Comparison of ENCODE assay signal across 8 cellular contexts in the genomic region with DNA sequence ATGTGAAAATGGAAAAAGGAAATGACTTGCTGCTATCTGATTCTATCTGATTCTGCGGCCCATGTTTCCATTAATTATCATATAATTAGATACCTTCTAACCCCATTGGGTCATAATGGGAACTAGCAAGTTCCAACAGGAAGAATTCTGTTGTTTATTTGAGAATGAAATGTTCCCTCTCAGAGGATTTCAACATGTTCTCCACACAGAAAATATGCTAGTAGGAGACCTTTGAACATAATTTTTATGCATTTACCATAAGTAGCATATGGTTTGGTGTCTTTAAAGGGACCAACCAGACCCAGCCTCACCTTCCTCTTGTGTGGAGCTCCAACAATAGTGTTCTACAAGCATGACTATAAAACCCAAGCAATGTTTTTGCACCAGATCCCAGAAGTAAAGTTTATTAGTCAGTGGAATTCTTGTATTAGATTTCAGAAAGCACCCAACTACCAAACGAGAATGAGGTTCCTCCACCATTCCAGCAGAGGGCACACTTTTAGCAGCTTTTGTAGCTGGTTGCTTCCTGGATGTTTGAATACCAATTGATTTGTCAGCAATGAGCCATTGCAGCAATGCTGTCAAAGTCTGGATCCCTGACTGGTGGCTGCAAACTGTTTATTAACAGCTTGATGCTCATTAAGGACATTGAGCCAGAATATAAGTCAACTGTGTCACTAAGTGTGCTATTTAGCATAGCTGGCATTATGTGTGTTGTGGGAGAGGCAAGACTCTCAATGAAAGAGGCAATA.
DNase-seq lines count a peak whose midpoint lies in the region; ATAC-seq, FAIRE-seq and TF ChIP-seq lines count a peak whose summit lies in the region.

No MANE protein-coding gene starts in this region.

- no peaks in the 10 kb centered on the region for H3K27me3 ChIP-seq in liver (ENCODE audit: control insufficient read depth in 4 of 4, insufficient read depth in 4 of 4, low read length in 3 of 4)

- no peaks in the 10 kb centered on the region for H3K36me3 ChIP-seq in liver (ENCODE audit: control insufficient read depth in 4 of 4, insufficient read depth in 3 of 4, low read depth in 1 of 4, low read length in 3 of 4)

- H3K9ac ChIP-seq in liver (ENCODE audit: low read depth in 1 of 2, low read length in 2 of 2): peak overlapping the region in 1 of 2 donors; percentile 33

- peak; percentile 2 for DNase-seq in NK-92 treated with Interleukin-12 subunit alpha and Interleukin-12 subunit beta, amount 100 ng/mL, for 24 hours (lab: John Stamatoyannopoulos, UW)
- DNase-seq in NK-92 (lab: John Stamatoyannopoulos, UW; ENCODE audit: unreplicated experiment) (no peak), HK-2 (ENCODE audit: unreplicated experiment) (peak; percentile 58), RCC 7860 (ENCODE audit: low spot score) (peak; percentile 51), T47D (ENCODE audit: low read depth in 1 of 2, low spot score in 1 of 2) (peak; percentile 16 to 72), NCI-H2227 treated with DMSO at 0.1 percent for 48 hours (lab: John Stamatoyannopoulos, UW) (no peak)

- no peak overlapping the region for H3K4me3 ChIP-seq in liver (ENCODE audit: low read depth in 1 of 3, low read length in 3 of 3)

- TF ChIP-seq RAD21 in liver (IDR thresholded peaks at IDR 0.05): peak; percentile 93 to 95

- FAIRE-seq in RCC 7860 (lab: Jason Lieb, UNC): peak; percentile 68

- 18% methylated on average over 2 of the region's 2 CpGs for WGBS in liver

- in situ Hi-C loops in T47D (cut with HindIII; ENCODE audit: low pct_unique_long_range_greater_than_20kb, low sequenced_read_pairs): no loop called here

- H3K27ac ChIP-seq in liver (ENCODE audit: low read depth in 1 of 2, low read length in 2 of 2): peak overlapping the region; percentile 61 to 62

- peaks cover 1 to 27% (median 12%) of the 10 kb centered on the region in 4 donors for H3K4me1 ChIP-seq in liver (ENCODE audit: control insufficient read depth in 4 of 4, insufficient read depth in 4 of 4, low read length in 3 of 4)

- TF ChIP-seq CTCF in liver (IDR thresholded peaks at IDR 0.05; ENCODE audit: low read depth, low read length, missing input control): peak; percentile 82

- peak; percentile 88 for ATAC-seq in GM21515 (IDR thresholded peaks at IDR 0.05; ENCODE audit: unreplicated experiment)

- no peaks in the 10 kb centered on the region for H3K9me3 ChIP-seq in liver (ENCODE audit: control insufficient read depth in 4 of 4, low read length in 3 of 4)

TF ChIP-seq in liver, 16 proteins besides CTCF, POLR2A, EP300 and RAD21:
- TF ChIP-seq TAF1 (conservative IDR thresholded peaks at IDR 0.05): no peak
- peak; percentile 52 to 71 for TF ChIP-seq HNF4A (conservative IDR thresholded peaks at IDR 0.05)
- TF ChIP-seq, protein P1, sequence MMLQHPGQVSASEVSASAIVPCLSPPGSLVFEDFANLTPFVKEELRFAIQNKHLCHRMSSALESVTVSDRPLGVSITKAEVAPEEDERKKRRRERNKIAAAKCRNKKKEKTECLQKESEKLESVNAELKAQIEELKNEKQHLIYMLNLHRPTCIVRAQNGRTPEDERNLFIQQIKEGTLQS (IDR thresholded peaks at IDR 0.05): no peak
- TF ChIP-seq EGR1 (IDR thresholded peaks at IDR 0.05; ENCODE audit: low read depth in 2 of 2): no peak
- no peak for TF ChIP-seq GABPA (IDR thresholded peaks at IDR 0.05 in 1 of 2, conservative IDR thresholded peaks at IDR 0.05 in 1 of 2)
- TF ChIP-seq, protein P2, sequence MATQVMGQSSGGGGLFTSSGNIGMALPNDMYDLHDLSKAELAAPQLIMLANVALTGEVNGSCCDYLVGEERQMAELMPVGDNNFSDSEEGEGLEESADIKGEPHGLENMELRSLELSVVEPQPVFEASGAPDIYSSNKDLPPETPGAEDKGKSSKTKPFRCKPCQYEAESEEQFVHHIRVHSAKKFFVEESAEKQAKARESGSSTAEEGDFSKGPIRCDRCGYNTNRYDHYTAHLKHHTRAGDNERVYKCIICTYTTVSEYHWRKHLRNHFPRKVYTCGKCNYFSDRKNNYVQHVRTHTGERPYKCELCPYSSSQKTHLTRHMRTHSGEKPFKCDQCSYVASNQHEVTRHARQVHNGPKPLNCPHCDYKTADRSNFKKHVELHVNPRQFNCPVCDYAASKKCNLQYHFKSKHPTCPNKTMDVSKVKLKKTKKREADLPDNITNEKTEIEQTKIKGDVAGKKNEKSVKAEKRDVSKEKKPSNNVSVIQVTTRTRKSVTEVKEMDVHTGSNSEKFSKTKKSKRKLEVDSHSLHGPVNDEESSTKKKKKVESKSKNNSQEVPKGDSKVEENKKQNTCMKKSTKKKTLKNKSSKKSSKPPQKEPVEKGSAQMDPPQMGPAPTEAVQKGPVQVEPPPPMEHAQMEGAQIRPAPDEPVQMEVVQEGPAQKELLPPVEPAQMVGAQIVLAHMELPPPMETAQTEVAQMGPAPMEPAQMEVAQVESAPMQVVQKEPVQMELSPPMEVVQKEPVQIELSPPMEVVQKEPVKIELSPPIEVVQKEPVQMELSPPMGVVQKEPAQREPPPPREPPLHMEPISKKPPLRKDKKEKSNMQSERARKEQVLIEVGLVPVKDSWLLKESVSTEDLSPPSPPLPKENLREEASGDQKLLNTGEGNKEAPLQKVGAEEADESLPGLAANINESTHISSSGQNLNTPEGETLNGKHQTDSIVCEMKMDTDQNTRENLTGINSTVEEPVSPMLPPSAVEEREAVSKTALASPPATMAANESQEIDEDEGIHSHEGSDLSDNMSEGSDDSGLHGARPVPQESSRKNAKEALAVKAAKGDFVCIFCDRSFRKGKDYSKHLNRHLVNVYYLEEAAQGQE (IDR thresholded peaks at IDR 0.05): no peak
- peak; percentile 25 to 40 for TF ChIP-seq RXRA (IDR thresholded peaks at IDR 0.05)
- peak; percentile 66 for TF ChIP-seq SP1 (IDR thresholded peaks at IDR 0.05)
- TF ChIP-seq FOXA2 (IDR thresholded peaks at IDR 0.05): peak; percentile 9
- peak; percentile 67 for TF ChIP-seq HNF4G (IDR thresholded peaks at IDR 0.05)
- TF ChIP-seq, protein P3, sequence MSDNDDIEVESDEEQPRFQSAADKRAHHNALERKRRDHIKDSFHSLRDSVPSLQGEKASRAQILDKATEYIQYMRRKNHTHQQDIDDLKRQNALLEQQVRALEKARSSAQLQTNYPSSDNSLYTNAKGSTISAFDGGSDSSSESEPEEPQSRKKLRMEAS (IDR thresholded peaks at IDR 0.05): peak; percentile 37
- TF ChIP-seq, protein P4, sequence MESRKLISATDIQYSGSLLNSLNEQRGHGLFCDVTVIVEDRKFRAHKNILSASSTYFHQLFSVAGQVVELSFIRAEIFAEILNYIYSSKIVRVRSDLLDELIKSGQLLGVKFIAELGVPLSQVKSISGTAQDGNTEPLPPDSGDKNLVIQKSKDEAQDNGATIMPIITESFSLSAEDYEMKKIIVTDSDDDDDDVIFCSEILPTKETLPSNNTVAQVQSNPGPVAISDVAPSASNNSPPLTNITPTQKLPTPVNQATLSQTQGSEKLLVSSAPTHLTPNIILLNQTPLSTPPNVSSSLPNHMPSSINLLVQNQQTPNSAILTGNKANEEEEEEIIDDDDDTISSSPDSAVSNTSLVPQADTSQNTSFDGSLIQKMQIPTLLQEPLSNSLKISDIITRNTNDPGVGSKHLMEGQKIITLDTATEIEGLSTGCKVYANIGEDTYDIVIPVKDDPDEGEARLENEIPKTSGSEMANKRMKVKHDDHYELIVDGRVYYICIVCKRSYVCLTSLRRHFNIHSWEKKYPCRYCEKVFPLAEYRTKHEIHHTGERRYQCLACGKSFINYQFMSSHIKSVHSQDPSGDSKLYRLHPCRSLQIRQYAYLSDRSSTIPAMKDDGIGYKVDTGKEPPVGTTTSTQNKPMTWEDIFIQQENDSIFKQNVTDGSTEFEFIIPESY (IDR thresholded peaks at IDR 0.05): peak; percentile 41
- TF ChIP-seq JUND (IDR thresholded peaks at IDR 0.05): peak in 1 of 2 donors; percentile 15
- no peak for TF ChIP-seq NR2F2 (IDR thresholded peaks at IDR 0.05)
- TF ChIP-seq FOXA1 (IDR thresholded peaks at IDR 0.05): no peak
- peak; percentile 72 for TF ChIP-seq YY1 (IDR thresholded peaks at IDR 0.05)

Comparison
In these comparisons a context has a peak if more than half of its experiments do, and no peak if none do; other contexts are left out.
1. DNase-seq: peak in NK-92 treated with Interleukin-12 subunit alpha and Interleukin-12 subunit beta, amount 100 ng/mL, for 24 hours (single experiment), HK-2 (single experiment), RCC 7860 (single experiment) and T47D (2 of 2); none in NK-92 (single experiment) and NCI-H2227 treated with DMSO at 0.1 percent for 48 hours (single experiment).